In genomic region chr22:35866646-35867045, GRCh38 we compare ENCODE assay signal across 24 cellular contexts.
DNase-seq lines count a peak whose midpoint lies in the region; ATAC-seq, FAIRE-seq and TF ChIP-seq lines count a peak whose summit lies in the region.
"Had no signal": no experiment of that assay in that cellular context is flagged by ENCODE, and none has a peak within 500 bp of the region (broad histone marks: within the 10 kb centered on the region; RNA-seq: fewer than 3 reads in every experiment).

No MANE protein-coding gene starts in this region.

- H3K4me3 ChIP-seq in neural progenitor cell (no peak overlapping the region), tibial artery (no peak overlapping the region)
- H3K4me3 ChIP-seq: upper lobe of right lung had no signal

- no peaks in the 10 kb centered on the region for H3K36me3 ChIP-seq in neural progenitor cell
- no peaks in the 10 kb centered on the region for H3K36me3 ChIP-seq in tibial artery
- H3K36me3 ChIP-seq: upper lobe of right lung had no signal

- H3K4me2 ChIP-seq in neural progenitor cell = peak overlapping the region; percentile 41

- no peaks in the 10 kb centered on the region for H3K36me3 Mint-ChIP-seq in neural progenitor cell
- H3K36me3 Mint-ChIP-seq in stimulated activated naive B cell treated with anti-CD40 and anti-IgM and Interleukin-4, amounts not matched to agents 10 μg/mL and 1 μg/mL and 100 μg/mL, for 72 hours = no peaks in the 10 kb centered on the region
- H3K36me3 Mint-ChIP-seq in activated CD4-positive, alpha-beta T cell treated with anti-CD3 and anti-CD28 coated beads for 36 hours (ENCODE audit: low read depth) = no peaks in the 10 kb centered on the region

- H3K9ac ChIP-seq in neural progenitor cell = no peak overlapping the region

- H4K20me1 ChIP-seq in neural progenitor cell (ENCODE audit: low read depth) = peaks cover 62% of the 10 kb centered on the region

- peaks cover 23% of the 10 kb centered on the region for H3F3A ChIP-seq in neural progenitor cell (ENCODE audit: low read depth)

- FAIRE-seq in frontal cortex (lab: Jason Lieb, UNC) = no peak
- FAIRE-seq: colon, H1 had no signal

- CTCF ChIA-PET in activated CD4-positive, alpha-beta T cell treated with anti-CD3 and anti-CD28 coated beads for 36 hours (lab: Charles Lee) = no interaction called here

- intact Hi-C loops in left cardiac atrium (cut with DNase I) (no loop called here), tibial artery (cut with DNase I; ENCODE audit: low total_unique reads) (no loop called here)
- intact Hi-C loops in activated CD4-positive, alpha-beta T cell treated with anti-CD3 and anti-CD28 coated beads for 36 hours (cut with DNase I, micrococcal nuclease) = no loop called here

- peaks cover 3% of the 10 kb centered on the region for H3K27me3 Mint-ChIP-seq in neural progenitor cell (ENCODE audit: insufficient read depth, low read depth)
- no peaks in the 10 kb centered on the region for H3K27me3 Mint-ChIP-seq in stimulated activated naive B cell treated with anti-CD40 and anti-IgM and Interleukin-4, amounts not matched to agents 10 μg/mL and 1 μg/mL and 100 μg/mL, for 72 hours
- no peaks in the 10 kb centered on the region for H3K27me3 Mint-ChIP-seq in activated CD4-positive, alpha-beta T cell treated with anti-CD3 and anti-CD28 coated beads for 36 hours
- H3K27me3 Mint-ChIP-seq: stimulated activated naive CD8-positive, alpha-beta T cell treated with anti-CD3 and anti-CD28 coated beads, Interleukin-15, Interleukin-2, amounts not matched to agents 100 ng/mL and 50 ng/mL, for 24 hours had no signal

- no peaks in the 10 kb centered on the region for H3K9me3 Mint-ChIP-seq in neural progenitor cell
- H3K9me3 Mint-ChIP-seq in stimulated activated naive B cell treated with anti-CD40 and anti-IgM and Interleukin-4, amounts not matched to agents 10 μg/mL and 1 μg/mL and 100 μg/mL, for 72 hours = no peaks in the 10 kb centered on the region
- H3K9me3 Mint-ChIP-seq in activated CD4-positive, alpha-beta T cell treated with anti-CD3 and anti-CD28 coated beads for 36 hours (ENCODE audit: low read depth) = no peaks in the 10 kb centered on the region
- H3K9me3 Mint-ChIP-seq: stimulated activated naive CD8-positive, alpha-beta T cell treated with anti-CD3 and anti-CD28 coated beads, Interleukin-15, Interleukin-2, amounts not matched to agents 100 ng/mL and 50 ng/mL, for 24 hours; T-helper 1 cell treated with Interleukin-12 subunit alpha and Interleukin-12 subunit beta and Interleukin-4 antibody, amounts not matched to agents 30 μg/mL and 1 μg/mL, for 36 hours had no signal

- H3K79me2 ChIP-seq in neural progenitor cell (ENCODE audit: low read depth) = peaks cover 88% of the 10 kb centered on the region

- peak; percentile 6 for DNase-seq in DMS 273 (lab: John Stamatoyannopoulos, UW; ENCODE audit: unreplicated experiment)
- no peak for DNase-seq in DMS 273 treated with DMSO at 0.1 percent for 48 hours (lab: John Stamatoyannopoulos, UW)
- DNase-seq in left cardiac atrium = no peak
- peak; percentile 46 for DNase-seq in neural progenitor cell (ENCODE audit: low spot score)
- no peak for DNase-seq in tibial artery
- no peak for DNase-seq in stimulated activated naive B cell treated with anti-CD40 and anti-IgM and Interleukin-4, amounts not matched to agents 10 μg/mL and 1 μg/mL and 100 μg/mL, for 72 hours
- DNase-seq in activated CD4-positive, alpha-beta T cell treated with anti-CD3 and anti-CD28 coated beads for 36 hours = no peak
- DNase-seq in frontal cortex (ENCODE audit: low spot score in 2 of 2) = no peak
- DNase-seq: activated CD4-positive, alpha-beta T cell treated with anti-CD3 and anti-CD28 coated beads, Interleukin-2, amount 50 U/mL, for 48 hours; activated naive CD4-positive, alpha-beta T cell treated with Interleukin-2 at 50 U/mL for 16 hours; activated T-cell treated with anti-CD3 and anti-CD28 coated beads for 4 hours; Caco-2; kidney glomerular epithelial cell; NCI-H1105; NCI-H526 treated with DMSO at 0.1 percent for 48 hours; OCI-M1; SIG-M5; upper lobe of right lung had no signal

- no peak overlapping the region for H2AFZ ChIP-seq in neural progenitor cell (replicated peaks)

- POLR2A ChIA-PET in activated CD4-positive, alpha-beta T cell treated with anti-CD3 and anti-CD28 coated beads for 36 hours (lab: Charles Lee) = no interaction called here

- H3K4me1 Mint-ChIP-seq in neural progenitor cell = peaks cover 34% of the 10 kb centered on the region
- no peaks in the 10 kb centered on the region for H3K4me1 Mint-ChIP-seq in stimulated activated naive B cell treated with anti-CD40 and anti-IgM and Interleukin-4, amounts not matched to agents 10 μg/mL and 1 μg/mL and 100 μg/mL, for 72 hours
- H3K4me1 Mint-ChIP-seq in activated CD4-positive, alpha-beta T cell treated with anti-CD3 and anti-CD28 coated beads for 36 hours = no peaks in the 10 kb centered on the region

- ATAC-seq in left cardiac atrium = peak; percentile 54 to 72
- ATAC-seq in stimulated activated naive B cell treated with anti-CD40 and anti-IgM and Interleukin-4, amounts not matched to agents 10 μg/mL and 1 μg/mL and 100 μg/mL, for 72 hours (replicated peaks) = no peak
- no peak for ATAC-seq in activated CD4-positive, alpha-beta T cell treated with anti-CD3 and anti-CD28 coated beads for 36 hours
- ATAC-seq: upper lobe of right lung had no signal

- H3K4me3 Mint-ChIP-seq in neural progenitor cell = no peak overlapping the region
- H3K4me3 Mint-ChIP-seq in stimulated activated naive B cell treated with anti-CD40 and anti-IgM and Interleukin-4, amounts not matched to agents 10 μg/mL and 1 μg/mL and 100 μg/mL, for 72 hours = no peak overlapping the region
- no peak overlapping the region for H3K4me3 Mint-ChIP-seq in activated CD4-positive, alpha-beta T cell treated with anti-CD3 and anti-CD28 coated beads for 36 hours
- H3K4me3 Mint-ChIP-seq: stimulated activated naive CD8-positive, alpha-beta T cell treated with anti-CD3 and anti-CD28 coated beads, Interleukin-15, Interleukin-2, amounts not matched to agents 100 ng/mL and 50 ng/mL, for 24 hours; T-helper 1 cell treated with Interleukin-12 subunit alpha and Interleukin-12 subunit beta and Interleukin-4 antibody, amounts not matched to agents 30 μg/mL and 1 μg/mL, for 36 hours had no signal

- peaks cover 34% of the 10 kb centered on the region for H3K4me1 ChIP-seq in neural progenitor cell
- peaks cover 0 to 76% (median 24%) of the 10 kb centered on the region in 4 donors for H3K4me1 ChIP-seq in tibial artery

- no peaks in the 10 kb centered on the region for H3K27me3 ChIP-seq in neural progenitor cell
- no peaks in the 10 kb centered on the region for H3K27me3 ChIP-seq in tibial artery
- H3K27me3 ChIP-seq: upper lobe of right lung had no signal

- H3K27ac Mint-ChIP-seq in neural progenitor cell = peak overlapping the region; percentile 83
- no peak overlapping the region for H3K27ac Mint-ChIP-seq in stimulated activated naive B cell treated with anti-CD40 and anti-IgM and Interleukin-4, amounts not matched to agents 10 μg/mL and 1 μg/mL and 100 μg/mL, for 72 hours
- no peak overlapping the region for H3K27ac Mint-ChIP-seq in activated CD4-positive, alpha-beta T cell treated with anti-CD3 and anti-CD28 coated beads for 36 hours
- H3K27ac Mint-ChIP-seq: stimulated activated naive CD8-positive, alpha-beta T cell treated with anti-CD3 and anti-CD28 coated beads, Interleukin-15, Interleukin-2, amounts not matched to agents 100 ng/mL and 50 ng/mL, for 24 hours; T-helper 1 cell treated with Interleukin-12 subunit alpha and Interleukin-12 subunit beta and Interleukin-4 antibody, amounts not matched to agents 30 μg/mL and 1 μg/mL, for 36 hours had no signal

- H3K9me3 ChIP-seq in neural progenitor cell (ENCODE audit: low read depth) = no peaks in the 10 kb centered on the region
- no peaks in the 10 kb centered on the region for H3K9me3 ChIP-seq in tibial artery
- H3K9me3 ChIP-seq: Caco-2, upper lobe of right lung had no signal

- H3K27ac ChIP-seq in neural progenitor cell (no peak overlapping the region), tibial artery (peak overlapping the region; percentile 30 to 46)
- H3K27ac ChIP-seq: 22Rv1, upper lobe of right lung, VCaP had no signal

- TF ChIP-seq CTCF in neural progenitor cell (IDR thresholded peaks at IDR 0.05) = no peak
- TF ChIP-seq CTCF in tibial artery (IDR thresholded peaks at IDR 0.05) = no peak

Comparison
In these comparisons a context has a peak if more than half of its experiments do, and no peak if none do; other contexts are left out.
1. DNase-seq: peak in DMS 273 (single experiment) and neural progenitor cell (single experiment); none in DMS 273 treated with DMSO at 0.1 percent for 48 hours (single experiment), left cardiac atrium (single experiment), tibial artery (0 of 2), stimulated activated naive B cell treated with anti-CD40 and anti-IgM and Interleukin-4, amounts not matched to agents 10 μg/mL and 1 μg/mL and 100 μg/mL, for 72 hours (single experiment), activated CD4-positive, alpha-beta T cell treated with anti-CD3 and anti-CD28 coated beads for 36 hours (single experiment) and frontal cortex (0 of 2).
2. ATAC-seq: peak in left cardiac atrium (2 of 2); none in stimulated activated naive B cell treated with anti-CD40 and anti-IgM and Interleukin-4, amounts not matched to agents 10 μg/mL and 1 μg/mL and 100 μg/mL, for 72 hours (0 of 2) and activated CD4-positive, alpha-beta T cell treated with anti-CD3 and anti-CD28 coated beads for 36 hours (single experiment).